Comparison of ENCODE assay signal across 15 cellular contexts in genomic region chr13:110506396-110506795, GRCh38. TPM values are rescaled to one million over a fixed set of nuclear protein-coding genes. Genes with fewer than 3 reads are reported as not detected.
DNase-seq lines count a peak whose midpoint lies in the region; ATAC-seq and TF ChIP-seq lines count a peak whose summit lies in the region.
"Had no signal": no experiment of that assay in that cellular context is flagged by ENCODE, and none has a peak within 500 bp of the region (broad histone marks: within the 10 kb centered on the region; RNA-seq: fewer than 3 reads in every experiment).

No MANE protein-coding gene starts in this region.

- DNase-seq in cardiac muscle cell (ENCODE audit: low read depth in 1 of 2, low spot score in 1 of 2) (no peak), Right ventricle myocardium superior (no peak), tibial nerve (ENCODE audit: low spot score in 2 of 2) (no peak), endothelial cell (ENCODE audit: low spot score) (no peak)
- DNase-seq: activated CD8-positive, alpha-beta memory T cell treated with anti-CD3 and anti-CD28 coated beads, Interleukin-2, amount 10 ng/mL, durations not matched to agents 7 days and 5 days; effector CD4-positive, alpha-beta T cell; NCI-H1417 treated with DMSO at 0.1 percent for 48 hours; stimulated activated CD4-positive, alpha-beta T cell treated with anti-CD3 and anti-CD28 coated beads, Interleukin-2, amount 100 ng/mL, for 48 hours had no signal

- no peak for TF ChIP-seq EP300 in tibial nerve (IDR thresholded peaks at IDR 0.05)

- ATAC-seq in Right ventricle myocardium superior (ENCODE audit: poor library complexity) (no peak), GM19023 (IDR thresholded peaks at IDR 0.05; ENCODE audit: unreplicated experiment) (no peak), GM19351 (IDR thresholded peaks at IDR 0.05; ENCODE audit: unreplicated experiment) (no peak)
- ATAC-seq: activated CD8-positive, alpha-beta memory T cell treated with anti-CD3 and anti-CD28 coated beads, Interleukin-2, amount 10 ng/mL, durations not matched to agents 7 days and 5 days; activated T-helper 17 cell treated with anti-CD3 and anti-CD28 coated beads, Interleukin-2, amount 50 U/mL, for 72 hours had no signal

- H3K36me3 ChIP-seq in cardiac muscle cell = peaks cover 3% of the 10 kb centered on the region
- peaks cover 0 to 6% of the 10 kb centered on the region in 2 donors for H3K36me3 ChIP-seq in duodenal mucosa (ENCODE audit: control insufficient read depth in 1 of 2, insufficient read depth in 2 of 2, low read length in 2 of 2)
- peaks cover 78% of the 10 kb centered on the region for H3K36me3 ChIP-seq in muscle layer of colon (ENCODE audit: insufficient read depth, low read length)
- peaks cover 4 to 96% (median 8%) of the 10 kb centered on the region in 3 donors for H3K36me3 ChIP-seq in tibial nerve

- H3K9ac ChIP-seq in duodenal mucosa (ENCODE audit: low read depth in 1 of 2, low read length in 2 of 2) (peak overlapping the region in 1 of 2 donors; percentile 80), muscle layer of colon (ENCODE audit: low read length) (no peak overlapping the region)
- H3K9ac ChIP-seq: BLaER1 treated with 17β-estradiol and CSF1 and Interleukin-3, amounts not matched to agents 10 nM and 100 nM had no signal

- H3K9me3 Mint-ChIP-seq in endothelial cell (ENCODE audit: unreplicated experiment) = no peaks in the 10 kb centered on the region
- H3K9me3 Mint-ChIP-seq: activated T-helper 17 cell treated with anti-CD3 and anti-CD28 coated beads, Interleukin-2, amount 50 U/mL, for 72 hours; T-helper 2 cell treated with Interferon-gamma antibody and Interleukin-4, amounts not matched to agents 5 μg/mL and 100 μg/mL, for 36 hours had no signal

- H3K4me1 Mint-ChIP-seq in endothelial cell (ENCODE audit: unreplicated experiment) = no peaks in the 10 kb centered on the region
- H3K4me1 Mint-ChIP-seq: activated CD8-positive, alpha-beta memory T cell treated with anti-CD3 and anti-CD28 coated beads, Interleukin-2, amount 10 ng/mL, durations not matched to agents 7 days and 5 days; activated T-helper 17 cell treated with anti-CD3 and anti-CD28 coated beads, Interleukin-2, amount 50 U/mL, for 72 hours had no signal

- 80 to 87% methylated on average over 18 of the region's 18 CpGs for WGBS in tibial nerve, 2 donors

- no peak overlapping the region for H3K27ac Mint-ChIP-seq in endothelial cell (ENCODE audit: unreplicated experiment)
- H3K27ac Mint-ChIP-seq: activated CD8-positive, alpha-beta memory T cell treated with anti-CD3 and anti-CD28 coated beads, Interleukin-2, amount 10 ng/mL, durations not matched to agents 7 days and 5 days; activated T-helper 17 cell treated with anti-CD3 and anti-CD28 coated beads, Interleukin-2, amount 50 U/mL, for 72 hours; T-helper 2 cell treated with Interferon-gamma antibody and Interleukin-4, amounts not matched to agents 5 μg/mL and 100 μg/mL, for 36 hours had no signal

- peaks cover 18% of the 10 kb centered on the region for H3K27me3 Mint-ChIP-seq in endothelial cell (ENCODE audit: unreplicated experiment)

- TF ChIP-seq CTCF in cardiac muscle cell (IDR thresholded peaks at IDR 0.05; ENCODE audit: low read depth, low read length) = no peak
- no peak for TF ChIP-seq CTCF in tibial nerve (IDR thresholded peaks at IDR 0.05)
- no peak for TF ChIP-seq CTCF in endothelial cell (IDR thresholded peaks at IDR 0.05; ENCODE audit: unreplicated experiment)

- H3K4me3 Mint-ChIP-seq in endothelial cell (ENCODE audit: unreplicated experiment) = no peak overlapping the region
- H3K4me3 Mint-ChIP-seq: activated CD8-positive, alpha-beta memory T cell treated with anti-CD3 and anti-CD28 coated beads, Interleukin-2, amount 10 ng/mL, durations not matched to agents 7 days and 5 days; activated T-helper 17 cell treated with anti-CD3 and anti-CD28 coated beads, Interleukin-2, amount 50 U/mL, for 72 hours; T-helper 2 cell treated with Interferon-gamma antibody and Interleukin-4, amounts not matched to agents 5 μg/mL and 100 μg/mL, for 36 hours had no signal

- H3K27me3 ChIP-seq in cardiac muscle cell (no peaks in the 10 kb centered on the region), duodenal mucosa (ENCODE audit: control insufficient read depth in 1 of 2, insufficient read depth in 2 of 2, low read length in 2 of 2) (no peaks in the 10 kb centered on the region), muscle layer of colon (ENCODE audit: control insufficient read depth in 1 of 2, insufficient read depth in 2 of 2, low read length in 2 of 2) (no peaks in the 10 kb centered on the region), tibial nerve (no peaks in the 10 kb centered on the region)
- H3K27me3 ChIP-seq: BLaER1 treated with 17β-estradiol and CSF1 and Interleukin-3, amounts not matched to agents 10 nM and 100 nM had no signal

- H3K9me3 ChIP-seq in cardiac muscle cell (ENCODE audit: low read depth) (no peaks in the 10 kb centered on the region), duodenal mucosa (ENCODE audit: control insufficient read depth in 1 of 2, low read length in 2 of 2) (no peaks in the 10 kb centered on the region), muscle layer of colon (ENCODE audit: low read length) (no peaks in the 10 kb centered on the region), tibial nerve (no peaks in the 10 kb centered on the region)
- H3K9me3 ChIP-seq: BLaER1 treated with 17β-estradiol and CSF1 and Interleukin-3, amounts not matched to agents 10 nM and 100 nM had no signal

- peaks cover 59% of the 10 kb centered on the region for H3K36me3 Mint-ChIP-seq in endothelial cell (ENCODE audit: low read depth, unreplicated experiment)
- H3K36me3 Mint-ChIP-seq: activated CD8-positive, alpha-beta memory T cell treated with anti-CD3 and anti-CD28 coated beads, Interleukin-2, amount 10 ng/mL, durations not matched to agents 7 days and 5 days had no signal

- H3K4me1 ChIP-seq in cardiac muscle cell (ENCODE audit: low read depth) = peaks cover 49% of the 10 kb centered on the region
- H3K4me1 ChIP-seq in duodenal mucosa (ENCODE audit: control insufficient read depth in 1 of 2, insufficient read depth in 2 of 2, low read length in 2 of 2) = peaks cover 41 to 47% of the 10 kb centered on the region in 2 donors
- peaks cover 31% of the 10 kb centered on the region for H3K4me1 ChIP-seq in muscle layer of colon (ENCODE audit: insufficient read depth, low read length)
- peaks cover 0 to 42% (median 1%) of the 10 kb centered on the region in 4 donors for H3K4me1 ChIP-seq in tibial nerve

- H3K4me3 ChIP-seq in cardiac muscle cell (no peak overlapping the region), duodenal mucosa (ENCODE audit: low read depth in 1 of 2, low read length in 2 of 2) (peak overlapping the region; percentile 9 to 31), muscle layer of colon (ENCODE audit: low read depth in 1 of 2, low read length in 2 of 2) (no peak overlapping the region), tibial nerve (no peak overlapping the region)
- H3K4me3 ChIP-seq: BLaER1 treated with 17β-estradiol and CSF1 and Interleukin-3, amounts not matched to agents 10 nM and 100 nM had no signal

- TF ChIP-seq POLR2A in tibial nerve (IDR thresholded peaks at IDR 0.05) = no peak

- H3K27ac ChIP-seq in cardiac muscle cell (peak overlapping the region; percentile 97), duodenal mucosa (ENCODE audit: low read depth, low read length) (peak overlapping the region; percentile 53), muscle layer of colon (ENCODE audit: low read depth, low read length) (peak overlapping the region; percentile 5), tibial nerve (peak overlapping the region in 3 of 4 donors; percentile 52 to 78 (median 68))

- intact Hi-C loops in Right ventricle myocardium superior (cut with DNase I) = loop anchor here (10.0 kb wide), 1 partner anchor 58 kb away; the partner anchor contains the start of gene RAB20

RNA-seq across cellular contexts. Expression of gene RAB20, which starts 55.1 kb away (rescaled TPM):
- total RNA-seq in cardiac muscle cell (22.4 and 30.8 TPM in 2 replicates), Right ventricle myocardium superior (10.0 TPM), tibial nerve (10 to 100 TPM; 28.5 to 52.5 (median 30.2) TPM), endothelial cell (ENCODE audit: unreplicated experiment) (1.5 TPM)
- polyA plus RNA-seq in cardiac muscle cell = 14.0 and 20.0 TPM in 2 replicates

Comparison
In these comparisons a context has a peak if more than half of its experiments do, and no peak if none do; other contexts are left out.
1. H3K27ac ChIP-seq: peak in every context shown above with its lines; median percentile 97 in cardiac muscle cell; 68 in tibial nerve; 53 in duodenal mucosa; 5 in muscle layer of colon.
2. H3K4me3 ChIP-seq: peak in duodenal mucosa (2 of 2); none in cardiac muscle cell (single experiment), muscle layer of colon (0 of 2) and tibial nerve (0 of 4).